11 cellular contexts compared by ENCODE assay signal in the genomic region with DNA sequence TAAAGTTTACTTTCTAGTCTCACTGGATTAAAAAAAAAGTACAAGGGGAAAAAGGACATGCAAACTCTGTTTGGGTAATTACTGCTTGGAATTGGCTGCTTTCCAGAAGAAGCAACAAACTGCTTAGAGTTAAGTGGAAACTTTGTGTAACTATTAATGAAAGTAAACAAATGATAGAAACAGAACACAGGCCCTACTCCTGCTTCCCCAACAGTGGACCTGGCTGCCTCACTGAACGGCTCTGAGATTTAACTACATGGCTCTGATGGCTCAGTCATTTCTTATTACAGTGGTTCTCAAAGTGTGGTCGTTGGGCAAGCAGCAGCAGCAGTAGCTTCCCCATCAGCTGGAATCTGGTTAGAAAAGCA.
DNase-seq lines count a peak whose midpoint lies in the region; ATAC-seq and TF ChIP-seq lines count a peak whose summit lies in the region.
"Had no signal": no experiment of that assay in that cellular context is flagged by ENCODE, and none has a peak within 500 bp of the region (broad histone marks: within the 10 kb centered on the region; RNA-seq: fewer than 3 reads in every experiment).

No MANE protein-coding gene starts in this region.

- H3K36me3 Mint-ChIP-seq in activated naive CD8-positive, alpha-beta T cell treated with anti-CD3 and anti-CD28 coated beads, Interleukin-2, amount 50 U/mL, for 24 hours (ENCODE audit: low read depth): peaks cover 22% of the 10 kb centered on the region
- peaks cover 5% of the 10 kb centered on the region for H3K36me3 Mint-ChIP-seq in chondrocyte (ENCODE audit: low read depth)

- no peak overlapping the region for H3K4me3 ChIP-seq in adipocyte (ENCODE audit: low read length)
- H3K4me3 ChIP-seq: dorsolateral prefrontal cortex had no signal

- H3K4me3 Mint-ChIP-seq in activated naive CD8-positive, alpha-beta T cell treated with anti-CD3 and anti-CD28 coated beads, Interleukin-2, amount 50 U/mL, for 24 hours: no peak overlapping the region
- no peak overlapping the region for H3K4me3 Mint-ChIP-seq in chondrocyte (ENCODE audit: unreplicated experiment)

- H3K27me3 Mint-ChIP-seq in activated naive CD8-positive, alpha-beta T cell treated with anti-CD3 and anti-CD28 coated beads, Interleukin-2, amount 50 U/mL, for 24 hours: no peaks in the 10 kb centered on the region
- H3K27me3 Mint-ChIP-seq in chondrocyte (ENCODE audit: low read depth): peaks cover 3% of the 10 kb centered on the region

- ATAC-seq in GM18520 (IDR thresholded peaks at IDR 0.05; ENCODE audit: unreplicated experiment): peak; percentile 34
- ATAC-seq in HG02759 (IDR thresholded peaks at IDR 0.05; ENCODE audit: unreplicated experiment): peak; percentile 79
- ATAC-seq in activated naive CD8-positive, alpha-beta T cell treated with anti-CD3 and anti-CD28 coated beads, Interleukin-2, amount 50 U/mL, for 24 hours: no peak

- peaks cover 9% of the 10 kb centered on the region for H3K9me3 Mint-ChIP-seq in activated naive CD8-positive, alpha-beta T cell treated with anti-CD3 and anti-CD28 coated beads, Interleukin-2, amount 50 U/mL, for 24 hours
- peaks cover 3% of the 10 kb centered on the region for H3K9me3 Mint-ChIP-seq in chondrocyte (ENCODE audit: low read depth)

- H3K27ac Mint-ChIP-seq in activated naive CD8-positive, alpha-beta T cell treated with anti-CD3 and anti-CD28 coated beads, Interleukin-2, amount 50 U/mL, for 24 hours: no peak overlapping the region
- H3K27ac Mint-ChIP-seq in chondrocyte (ENCODE audit: unreplicated experiment): no peak overlapping the region

- H3K36me3 ChIP-seq in adipocyte (ENCODE audit: control insufficient read depth, insufficient read depth, low read length, severe bottlenecking): peaks cover 18% of the 10 kb centered on the region

- H3K4me1 ChIP-seq in adipocyte (ENCODE audit: control insufficient read depth, insufficient read depth, low read length): peaks cover 19% of the 10 kb centered on the region

- no peaks in the 10 kb centered on the region for H3K27me3 ChIP-seq in adipocyte (replicated peaks; ENCODE audit: control insufficient read depth, insufficient read depth, low read length)
- H3K27me3 ChIP-seq: dorsolateral prefrontal cortex had no signal

- H3K4me1 Mint-ChIP-seq in activated naive CD8-positive, alpha-beta T cell treated with anti-CD3 and anti-CD28 coated beads, Interleukin-2, amount 50 U/mL, for 24 hours: no peaks in the 10 kb centered on the region
- H3K4me1 Mint-ChIP-seq in chondrocyte (ENCODE audit: low read depth): no peaks in the 10 kb centered on the region

- peak; percentile 76 for DNase-seq in adipocyte (ENCODE audit: low read depth)
- peak; percentile 4 for DNase-seq in medulla oblongata (ENCODE audit: extremely low spot score)
- no peak for DNase-seq in NOMO-1 treated with DMSO at 0.1 percent for 48 hours (lab: John Stamatoyannopoulos, UW; ENCODE audit: unreplicated experiment)
- no peak for DNase-seq in activated naive CD8-positive, alpha-beta T cell treated with anti-CD3 and anti-CD28 coated beads, Interleukin-2, amount 50 U/mL, for 24 hours
- no peak for DNase-seq in chondrocyte (ENCODE audit: low spot score)
- no peak for DNase-seq in NCI-H2227 treated with DMSO at 0.1 percent for 48 hours (lab: John Stamatoyannopoulos, UW)
- DNase-seq: dorsolateral prefrontal cortex, GF-D8, KG1 had no signal

- peak overlapping the region; percentile 5 for H3K9ac ChIP-seq in adipocyte (ENCODE audit: low read length)

- H3K9me3 ChIP-seq in adipocyte (ENCODE audit: control insufficient read depth, low read length): no peaks in the 10 kb centered on the region

- no peak for TF ChIP-seq CTCF in chondrocyte (IDR thresholded peaks at IDR 0.05)

Comparison
In these comparisons a context has a peak if more than half of its experiments do, and no peak if none do; other contexts are left out.
1. DNase-seq: peak in adipocyte (single experiment) and medulla oblongata (single experiment); none in NOMO-1 treated with DMSO at 0.1 percent for 48 hours (single experiment), activated naive CD8-positive, alpha-beta T cell treated with anti-CD3 and anti-CD28 coated beads, Interleukin-2, amount 50 U/mL, for 24 hours (single experiment), chondrocyte (single experiment) and NCI-H2227 treated with DMSO at 0.1 percent for 48 hours (single experiment).